Comparison of ENCODE assay signal across 10 cellular contexts in genomic region chr17:81118308-81119221, GRCh38. TPM values are rescaled to one million over a fixed set of nuclear protein-coding genes. Genes with fewer than 3 reads are reported as not detected.
DNase-seq lines count a peak whose midpoint lies in the region; ATAC-seq, FAIRE-seq and TF ChIP-seq lines count a peak whose summit lies in the region.
"Had no signal": no experiment of that assay in that cellular context is flagged by ENCODE, and none has a peak within 500 bp of the region (broad histone marks: within the 10 kb centered on the region; RNA-seq: fewer than 3 reads in every experiment).

No MANE protein-coding gene starts in this region.

- CTCF ChIA-PET in endothelial cell of umbilical vein (lab: Charles Lee) = no interaction called here

- H3K9ac ChIP-seq in endothelial cell of umbilical vein (replicated peaks; ENCODE audit: extremely low read depth, insufficient read depth, low read length) (no peak overlapping the region), neuronal stem cell (ENCODE audit: low read depth, low read length, poor library complexity) (peak overlapping the region; percentile 37)

- H2BK5ac ChIP-seq in neuronal stem cell (ENCODE audit: low read length) = peak overlapping the region; percentile 53

- peak; percentile 13 for ATAC-seq in RWPE2 (ENCODE audit: low read depth)
- no peak for ATAC-seq in SK-N-SH treated with all-trans-retinoic acid at 6 μM for 48 hours
- ATAC-seq in GM19351 (IDR thresholded peaks at IDR 0.05; ENCODE audit: unreplicated experiment) = no peak

- H3K4me2 ChIP-seq in endothelial cell of umbilical vein (ENCODE audit: insufficient read depth, low read length) (peak overlapping the region; percentile 26), neuronal stem cell (ENCODE audit: insufficient read depth, low read length, poor library complexity, severe bottlenecking) (peak overlapping the region; percentile 93)

- peak overlapping the region; percentile 82 for H4K8ac ChIP-seq in neuronal stem cell (ENCODE audit: low read depth, low read length)

- intact Hi-C loops in endothelial cell of umbilical vein (cut with micrococcal nuclease) = loop anchor here (1.0 kb wide), 1 partner anchor 105 kb away; no protein-coding TSS in a partner anchor

- POLR2A ChIA-PET in endothelial cell of umbilical vein (lab: Charles Lee) = no interaction called here

- TF ChIP-seq CTCF in RWPE2 (IDR thresholded peaks at IDR 0.05; ENCODE audit: poor library complexity, severe bottlenecking) (no peak), endothelial cell of umbilical vein (IDR thresholded peaks at IDR 0.05; ENCODE audit: extremely low read depth in 1 of 2, insufficient read depth in 1 of 2, low read depth in 1 of 2, low read length in 2 of 2) (no peak)

- dilution Hi-C loops in endothelial cell of umbilical vein (cut with MboI; ENCODE audit: extremely low pct_ligation_motif_present, low sequenced_read_pairs) = no loop called here

- no peak overlapping the region for H3K4ac ChIP-seq in neuronal stem cell (ENCODE audit: low read length)

- H3K23ac ChIP-seq in neuronal stem cell (ENCODE audit: low read depth, low read length, poor library complexity) = peak overlapping the region; percentile 98

- H3K36me3 ChIP-seq in RWPE2 (ENCODE audit: low read depth) (no peaks in the 10 kb centered on the region), endothelial cell of umbilical vein (ENCODE audit: control insufficient read depth in 2 of 2, extremely low read depth in 1 of 2, insufficient read depth in 2 of 2, low read length in 2 of 2) (no peaks in the 10 kb centered on the region), neuronal stem cell (replicated peaks in 1 of 2; ENCODE audit: control insufficient read depth in 2 of 2, insufficient read depth in 2 of 2, low read length in 2 of 2) (peaks cover 0 to 8% of the 10 kb centered on the region in 2 donors)
- H3K36me3 ChIP-seq: thyroid gland had no signal

- H3K79me2 ChIP-seq in endothelial cell of umbilical vein (ENCODE audit: control insufficient read depth, insufficient read depth, low read length) = no peaks in the 10 kb centered on the region

- no peak overlapping the region for H2BK120ac ChIP-seq in neuronal stem cell (ENCODE audit: low read depth, low read length)

- H3K4me3 ChIP-seq in RWPE2 (ENCODE audit: severe bottlenecking) = peak overlapping the region; percentile 44
- peak overlapping the region in 1 of 3 experiments; percentile 36 for H3K4me3 ChIP-seq in endothelial cell of umbilical vein (replicated peaks in 1 of 3; ENCODE audit: insufficient read depth in 1 of 3, low read depth in 1 of 3, low read length in 3 of 3)
- H3K4me3 ChIP-seq in neuronal stem cell (ENCODE audit: low read length in 2 of 2) = no peak overlapping the region

- H3K9me3 ChIP-seq in RWPE2 (ENCODE audit: severe bottlenecking) (no peaks in the 10 kb centered on the region), endothelial cell of umbilical vein (replicated peaks; ENCODE audit: control insufficient read depth, insufficient read depth, low read length) (no peaks in the 10 kb centered on the region), neuronal stem cell (replicated peaks in 1 of 2; ENCODE audit: control insufficient read depth in 2 of 2, insufficient read depth in 1 of 2, low read depth in 1 of 2, low read length in 2 of 2) (no peaks in the 10 kb centered on the region)
- H3K9me3 ChIP-seq: thyroid gland had no signal

- H2AFZ ChIP-seq in endothelial cell of umbilical vein (ENCODE audit: low read depth, low read length) (no peak overlapping the region), neuronal stem cell (ENCODE audit: low read length) (no peak overlapping the region)

- H3K9me1 ChIP-seq in endothelial cell of umbilical vein (replicated peaks; ENCODE audit: control insufficient read depth, extremely low read depth, insufficient read depth, low read length) = no peaks in the 10 kb centered on the region

- peak overlapping the region; percentile 89 for H3K14ac ChIP-seq in neuronal stem cell (ENCODE audit: low read length)

- H4K91ac ChIP-seq in neuronal stem cell (ENCODE audit: low read depth, low read length, poor library complexity) = no peak overlapping the region

- H2BK12ac ChIP-seq in neuronal stem cell (ENCODE audit: low read length) = no peak overlapping the region

- FAIRE-seq in endothelial cell of umbilical vein (lab: Jason Lieb, UNC) = no peak

- peak overlapping the region; percentile 67 for H2BK15ac ChIP-seq in neuronal stem cell (ENCODE audit: low read length)

- H2AK5ac ChIP-seq in neuronal stem cell (ENCODE audit: low read depth, low read length) = peak overlapping the region; percentile 66

- DNase-seq in Daoy (ENCODE audit: low read depth) = peak; percentile 39
- DNase-seq in RWPE2 (ENCODE audit: low spot score) = no peak
- DNase-seq in endothelial cell of umbilical vein (ENCODE audit: low read depth, low spot score) = no peak
- DNase-seq in neuronal stem cell (ENCODE audit: low spot score) = no peak
- DNase-seq in OCI-M1 (lab: John Stamatoyannopoulos, UW) = no peak
- DNase-seq in germinal center (ENCODE audit: low spot score) = no peak
- DNase-seq: Right ventricle myocardium superior had no signal

- no peak overlapping the region for H3K27ac ChIP-seq in RWPE2 (ENCODE audit: poor library complexity, severe bottlenecking)
- no peak overlapping the region for H3K27ac ChIP-seq in endothelial cell of umbilical vein (ENCODE audit: insufficient read depth, low read depth, low read length)
- no peak overlapping the region for H3K27ac ChIP-seq in neuronal stem cell (replicated peaks; ENCODE audit: low read length)
- H3K27ac ChIP-seq: thyroid gland had no signal

- no peaks in the 10 kb centered on the region for H4K20me1 ChIP-seq in endothelial cell of umbilical vein (replicated peaks; ENCODE audit: control insufficient read depth, extremely low read depth, insufficient read depth, low read length)

- H3K18ac ChIP-seq in neuronal stem cell (ENCODE audit: low read length) = peak overlapping the region; percentile 100

- no CpG with 5 or more reads among the region's 24 CpGs for WGBS in neuronal stem cell (ENCODE audit: extremely low coverage in 2 of 2, insufficient read length in 2 of 2, insufficient replicate concordance in 1 of 2), 2 donors

- no peak for TF ChIP-seq POLR2A in endothelial cell of umbilical vein (IDR thresholded peaks at IDR 0.05; ENCODE audit: low read depth, low read length)

- H3K4me1 ChIP-seq in RWPE2 (ENCODE audit: insufficient read depth, poor library complexity, severe bottlenecking) (no peaks in the 10 kb centered on the region), endothelial cell of umbilical vein (ENCODE audit: control insufficient read depth, extremely low read depth, insufficient read depth, low read length) (peaks cover 7% of the 10 kb centered on the region), neuronal stem cell (ENCODE audit: control insufficient read depth in 2 of 2, insufficient read depth in 1 of 2, low read depth in 1 of 2, low read length in 2 of 2) (peaks cover 0 to 5% of the 10 kb centered on the region in 2 donors)

- no TSS peak for BruUV-seq in endothelial cell of umbilical vein (replicated peaks; lab: Mats Ljungman, UMichigan)

- H3K79me1 ChIP-seq in neuronal stem cell (ENCODE audit: low read depth, low read length) = peaks cover 5% of the 10 kb centered on the region

- H3K27me3 ChIP-seq in RWPE2 (ENCODE audit: insufficient read depth, poor library complexity, severe bottlenecking) = peaks cover 11% of the 10 kb centered on the region
- H3K27me3 ChIP-seq in endothelial cell of umbilical vein (ENCODE audit: control insufficient read depth in 2 of 2, insufficient read depth in 2 of 2, low read length in 2 of 2) = peaks cover 9 to 15% of the 10 kb centered on the region in 2 experiments
- peaks cover 0 to 25% (median 0%) of the 10 kb centered on the region in 3 experiments for H3K27me3 ChIP-seq in neuronal stem cell (ENCODE audit: control insufficient read depth in 3 of 3, insufficient read depth in 3 of 3, low read depth in 1 of 3, low read length in 3 of 3)
- H3K27me3 ChIP-seq: thyroid gland had no signal

TF ChIP-seq in endothelial cell of umbilical vein, 7 proteins besides CTCF, POLR2A, EP300 and RAD21 (continues in another document):
- TF ChIP-seq EZH2 (IDR thresholded peaks at IDR 0.05; ENCODE audit: borderline replicate concordance, low read depth, low read length, severe bottlenecking) = no peak
- no peak for TF ChIP-seq POLR2AphosphoS5 (IDR thresholded peaks at IDR 0.05; ENCODE audit: insufficient read depth, low read depth, low read length)
- TF ChIP-seq GATA2 (IDR thresholded peaks at IDR 0.05; ENCODE audit: insufficient read depth, insufficient read length, low read depth, low read length) = no peak
- no peak for TF ChIP-seq MYC (IDR thresholded peaks at IDR 0.05; ENCODE audit: low read depth, low read length)

TF ChIP-seq in SK-N-SH treated with all-trans-retinoic acid at 6 μM for 48 hours, 23 proteins besides CTCF, POLR2A, EP300 and RAD21 (continues in another document):
- TF ChIP-seq CSDC2 (CRISPR knock-in tag; IDR thresholded peaks at IDR 0.05) = no peak
- no peak for TF ChIP-seq GLIS3 (CRISPR knock-in tag; IDR thresholded peaks at IDR 0.05)
- no peak for TF ChIP-seq ZFP30 (CRISPR knock-in tag; IDR thresholded peaks at IDR 0.05)
- no peak for TF ChIP-seq ZC3H10 (CRISPR knock-in tag; IDR thresholded peaks at IDR 0.05)
- no peak for TF ChIP-seq ZNF565 (CRISPR knock-in tag; conservative IDR thresholded peaks at IDR 0.05; ENCODE audit: low read depth)

RNA-seq across cellular contexts. Expression of gene PVALEF, which starts 46.7 kb away (rescaled TPM):
- not detected in 2 replicates for total RNA-seq in Daoy (2014; rRNA removed; shearing (Covaris generic))
- not detected in 2 replicates for total RNA-seq in endothelial cell of umbilical vein
- polyA plus RNA-seq in endothelial cell of umbilical vein = not detected in 2 replicates
- polyA plus RNA-seq in endothelial cell of umbilical vein (2011; cell fraction: cytosol; rRNA removed) = not detected in 2 replicates
- not detected in 2 replicates for polyA plus RNA-seq in endothelial cell of umbilical vein (2011; cell fraction: nucleus; rRNA removed)
- polyA plus RNA-seq in endothelial cell of umbilical vein (2012) = not detected in 2 replicates
- not detected in 2 replicates for polyA minus RNA-seq in endothelial cell of umbilical vein
- not detected for polyA minus RNA-seq in endothelial cell of umbilical vein (2011; cell fraction: cytosol; rRNA and poly(A)+ RNA removed)
- not detected in 2 replicates for polyA minus RNA-seq in endothelial cell of umbilical vein (2011; cell fraction: nucleus; rRNA and poly(A)+ RNA removed)
- 0.06 TPM for polyA plus RNA-seq in neuronal stem cell (2013, experiment 1 of 2)
- polyA plus RNA-seq in neuronal stem cell (2013, experiment 2 of 2) = 0.04 TPM
- total RNA-seq: Right ventricle myocardium superior, thyroid gland had no signal

RNA-seq across cellular contexts. Expression of gene AATK, which starts 47.5 kb away (rescaled TPM):
- 0.09 and 0.17 TPM in 2 replicates for total RNA-seq in Daoy (2014; rRNA removed; shearing (Covaris generic))
- 1.00 and 1.5 TPM in 2 replicates for total RNA-seq in endothelial cell of umbilical vein
- 0.69 and 0.94 TPM in 2 replicates for polyA plus RNA-seq in endothelial cell of umbilical vein
- polyA plus RNA-seq in endothelial cell of umbilical vein (2011; cell fraction: cytosol; rRNA removed) = 0.17 and 0.45 TPM in 2 replicates
- polyA plus RNA-seq in endothelial cell of umbilical vein (2011; cell fraction: nucleus; rRNA removed) = 0.59 and 1.1 TPM in 2 replicates
- polyA plus RNA-seq in endothelial cell of umbilical vein (2012) = 0.90 and 2.0 TPM in 2 replicates
- 0.21 and 0.24 TPM in 2 replicates for polyA minus RNA-seq in endothelial cell of umbilical vein
- polyA minus RNA-seq in endothelial cell of umbilical vein (2011; cell fraction: cytosol; rRNA and poly(A)+ RNA removed) = 45.0 TPM
- 0.72 and 1.2 TPM in 2 replicates for polyA minus RNA-seq in endothelial cell of umbilical vein (2011; cell fraction: nucleus; rRNA and poly(A)+ RNA removed)
- polyA plus RNA-seq in neuronal stem cell (2013, experiment 1 of 2) = 5.6 TPM
- polyA plus RNA-seq in neuronal stem cell (2013, experiment 2 of 2) = 5.4 TPM
